8 cellular contexts compared by ENCODE assay signal in the genomic region with DNA sequence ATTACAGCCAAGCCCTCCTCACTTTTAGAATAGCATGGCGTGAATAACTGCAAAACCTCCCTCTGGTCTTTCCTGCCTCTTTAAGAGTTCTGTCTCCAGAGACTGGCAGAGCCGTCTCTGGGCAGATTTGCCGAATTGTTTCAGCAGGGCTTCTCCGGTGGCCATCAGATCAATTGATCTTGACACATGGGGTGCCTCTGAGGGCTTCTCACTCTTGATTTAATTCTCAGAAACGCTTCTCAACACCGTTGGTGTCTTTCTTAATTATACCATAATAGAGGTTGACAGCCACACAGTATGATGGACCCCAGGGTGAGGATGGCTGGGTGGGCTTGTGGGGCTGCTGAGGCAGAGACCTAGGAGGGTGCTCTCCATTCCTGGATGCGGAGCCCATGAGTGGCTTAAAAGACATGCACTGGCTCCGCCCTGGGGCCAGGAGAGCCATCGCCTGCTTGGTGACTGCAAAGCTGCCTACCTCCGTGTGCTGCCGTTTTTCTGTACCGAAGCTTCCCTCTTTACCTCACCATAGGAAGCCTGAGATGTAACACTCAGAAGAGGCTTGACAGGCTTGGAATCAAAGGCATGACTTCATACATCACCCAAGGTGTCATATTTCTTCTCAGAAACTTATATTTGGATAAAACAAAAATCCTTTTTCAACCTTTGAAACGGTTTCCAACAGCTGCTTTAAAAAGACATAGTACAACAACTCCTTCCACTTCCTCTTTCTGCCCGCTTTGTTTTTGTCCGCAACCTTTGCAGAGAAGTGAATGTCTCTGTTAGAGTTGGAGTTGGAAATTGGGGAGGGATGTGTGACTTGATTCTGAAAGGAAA.
DNase-seq lines count a peak whose midpoint lies in the region; ATAC-seq and TF ChIP-seq lines count a peak whose summit lies in the region.

No MANE protein-coding gene starts in this region.

- DNase-seq in GM12865 (ENCODE audit: low read depth) (peak; percentile 68), KBM-7 (peak; percentile 88), colonic mucosa (no peak), COR-L47 (lab: John Stamatoyannopoulos, UW) (no peak), LoVo (ENCODE audit: low spot score) (no peak), head of caudate nucleus (no peak), NCI-H774 (lab: John Stamatoyannopoulos, UW) (no peak)

- intact Hi-C loops in colonic mucosa (cut with DNase I), result no loop called here
- intact Hi-C loops in head of caudate nucleus (cut with DNase I), result no loop called here

- H3K27ac ChIP-seq in colonic mucosa, result peak overlapping the region; percentile 9

- no peaks in the 10 kb centered on the region for H3K27me3 ChIP-seq in colonic mucosa

- in situ Hi-C loops in KBM-7 (cut with MboI; ENCODE audit: low pct_unique_long_range_greater_than_20kb, low sequenced_read_pairs), result no loop called here

- H3K36me3 ChIP-seq in colonic mucosa, result no peaks in the 10 kb centered on the region

- no peak overlapping the region for H3K9ac ChIP-seq in colonic mucosa (ENCODE audit: low read depth in 2 of 2, low read length in 2 of 2)

- TF ChIP-seq CTCF in GM12865 (IDR thresholded peaks at IDR 0.05; ENCODE audit: insufficient read depth, low read depth, low read length, missing control alignments) (no peak), colonic mucosa (IDR thresholded peaks at IDR 0.05) (no peak)

- no peaks in the 10 kb centered on the region for H3K4me1 ChIP-seq in colonic mucosa

- ATAC-seq in GM21526 (IDR thresholded peaks at IDR 0.05; ENCODE audit: low FRiP score, unreplicated experiment), result peak; percentile 74

- no peaks in the 10 kb centered on the region for H3K9me3 ChIP-seq in colonic mucosa

- H3K4me3 ChIP-seq in GM12865 (ENCODE audit: low read depth, low read length) (peak overlapping the region; percentile 2; the same call in 1 of the 2 replicates), colonic mucosa (no peak overlapping the region)

Comparison
In these comparisons a context has a peak if more than half of its experiments do, and no peak if none do; other contexts are left out.
1. DNase-seq: peak in GM12865 (single experiment) and KBM-7 (single experiment); none in colonic mucosa (single experiment), COR-L47 (single experiment), LoVo (single experiment), head of caudate nucleus (0 of 42) and NCI-H774 (single experiment).